In the genomic region with DNA sequence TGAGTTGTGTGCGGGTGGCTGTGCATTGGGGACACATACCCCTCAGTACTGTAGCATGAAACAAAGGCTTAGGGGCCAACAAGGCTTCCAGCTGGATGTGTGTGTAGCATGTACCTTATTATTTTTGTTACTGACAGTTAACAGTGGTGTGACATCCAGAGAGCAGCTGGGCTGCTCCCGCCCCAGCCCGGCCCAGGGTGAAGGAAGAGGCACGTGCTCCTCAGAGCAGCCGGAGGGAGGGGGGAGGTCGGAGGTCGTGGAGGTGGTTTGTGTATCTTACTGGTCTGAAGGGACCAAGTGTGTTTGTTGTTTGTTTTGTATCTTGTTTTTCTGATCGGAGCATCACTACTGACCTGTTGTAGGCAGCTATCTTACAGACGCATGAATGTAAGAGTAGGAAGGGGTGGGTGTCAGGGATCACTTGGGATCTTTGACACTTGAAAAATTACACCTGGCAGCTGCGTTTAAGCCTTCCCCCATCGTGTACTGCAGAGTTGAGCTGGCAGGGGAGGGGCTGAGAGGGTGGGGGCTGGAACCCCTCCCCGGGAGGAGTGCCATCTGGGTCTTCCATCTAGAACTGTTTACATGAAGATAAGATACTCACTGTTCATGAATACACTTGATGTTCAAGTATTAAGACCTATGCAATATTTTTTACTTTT, we compare ENCODE assay signal across 8 cellular contexts. TPM values are rescaled to one million over a fixed set of nuclear protein-coding genes. Genes with fewer than 3 reads are reported as not detected.
A peak's percentile ranks its signal among the peaks of the same experiment; 100 is the strongest.
DNase-seq lines count a peak whose midpoint lies in the region; ATAC-seq, FAIRE-seq and TF ChIP-seq lines count a peak whose summit lies in the region.

No MANE protein-coding gene starts in this region.

- WGBS in liver, result 11% methylated on average over 12 of the region's 12 CpGs

- H2AFZ ChIP-seq in astrocyte (ENCODE audit: low read depth, low read length), result no peak overlapping the region

- H3K27ac ChIP-seq in astrocyte (ENCODE audit: low read depth, low read length) (no peak overlapping the region), liver (ENCODE audit: low read depth in 1 of 2, low read length in 2 of 2) (peak overlapping the region; percentile 97 to 98), thoracic aorta (peak overlapping the region; percentile 46 to 95)

- no peak for ATAC-seq in thoracic aorta (ENCODE audit: insufficient number of reproducible peaks, low FRiP score, low read depth)

- DNase-seq in Calu3 (peak; percentile 45), NAMALWA (ENCODE audit: low spot score) (peak; percentile 29), astrocyte (ENCODE audit: low read depth) (no peak), thoracic aorta (ENCODE audit: low spot score) (no peak), HuH-7 (ENCODE audit: low spot score) (no peak), GOT3 (lab: John Stamatoyannopoulos, UW) (no peak), NCI-H1048 (lab: John Stamatoyannopoulos, UW) (no peak)

- H3K36me3 ChIP-seq in astrocyte (ENCODE audit: insufficient read depth, low read length) (no peaks in the 10 kb centered on the region), liver (ENCODE audit: control insufficient read depth in 4 of 4, insufficient read depth in 3 of 4, low read depth in 1 of 4, low read length in 3 of 4) (peaks cover 0 to 5% (median 1%) of the 10 kb centered on the region in 4 donors), thoracic aorta (peaks cover 3% of the 10 kb centered on the region)

- BruUV-seq in Calu3 (replicated peaks; lab: Mats Ljungman, UMichigan), result no TSS peak

- peak overlapping the region; percentile 95 for H3K4me3 Mint-ChIP-seq in Calu3 (ENCODE audit: low read depth, unreplicated experiment)
- peak overlapping the region; percentile 99 for H3K4me3 Mint-ChIP-seq in astrocyte (ENCODE audit: unreplicated experiment)

- CTCF ChIA-PET in Calu3 (lab: Charles Lee), result interaction anchor here (0.9 to 4.9 kb wide), 14 partner anchors 12 to 101 kb away, joined by 3 to 34 read pairs (median 7); no protein-coding TSS in a partner anchor

- H3K79me2 ChIP-seq in astrocyte (ENCODE audit: insufficient read depth, low read length), result peaks cover 9% of the 10 kb centered on the region

- H3K27me3 Mint-ChIP-seq in Calu3 (ENCODE audit: unreplicated experiment), result no peaks in the 10 kb centered on the region
- H3K27me3 Mint-ChIP-seq in astrocyte (ENCODE audit: low read depth, unreplicated experiment), result no peaks in the 10 kb centered on the region

- H3K27me3 ChIP-seq in astrocyte (ENCODE audit: insufficient read depth, low read length), result no peaks in the 10 kb centered on the region
- H3K27me3 ChIP-seq in liver (ENCODE audit: control insufficient read depth in 4 of 4, insufficient read depth in 4 of 4, low read length in 3 of 4), result no peaks in the 10 kb centered on the region
- H3K27me3 ChIP-seq in thoracic aorta (replicated peaks; ENCODE audit: insufficient read depth), result no peaks in the 10 kb centered on the region

- H3K27ac Mint-ChIP-seq in Calu3 (ENCODE audit: unreplicated experiment) (peak overlapping the region; percentile 99), astrocyte (ENCODE audit: unreplicated experiment) (peak overlapping the region; percentile 96)

- H3K36me3 Mint-ChIP-seq in Calu3 (ENCODE audit: insufficient read depth, unreplicated experiment), result peaks cover 74% of the 10 kb centered on the region
- H3K36me3 Mint-ChIP-seq in astrocyte (ENCODE audit: low read depth, unreplicated experiment), result peaks cover 18% of the 10 kb centered on the region

- peaks cover 24% of the 10 kb centered on the region for H3K4me1 ChIP-seq in astrocyte (ENCODE audit: insufficient read depth, low read length)
- peaks cover 3 to 35% (median 22%) of the 10 kb centered on the region in 4 donors for H3K4me1 ChIP-seq in liver (ENCODE audit: control insufficient read depth in 4 of 4, insufficient read depth in 4 of 4, low read length in 3 of 4)
- peaks cover 19 to 26% of the 10 kb centered on the region in 2 donors for H3K4me1 ChIP-seq in thoracic aorta (ENCODE audit: control insufficient read depth in 1 of 2, low read depth in 2 of 2)

- H3K9me3 Mint-ChIP-seq in Calu3 (ENCODE audit: low read depth, unreplicated experiment), result no peaks in the 10 kb centered on the region
- no peaks in the 10 kb centered on the region for H3K9me3 Mint-ChIP-seq in astrocyte (ENCODE audit: unreplicated experiment)

- peak overlapping the region; percentile 99 for H3K4me2 ChIP-seq in astrocyte (ENCODE audit: low read length)

- FAIRE-seq in astrocyte (lab: Jason Lieb, UNC), result no peak

- peaks cover 27% of the 10 kb centered on the region for H4K20me1 ChIP-seq in astrocyte (ENCODE audit: insufficient read depth, low read length)

- TF ChIP-seq RAD21 in liver (IDR thresholded peaks at IDR 0.05), result no peak

- H3K9me3 ChIP-seq in astrocyte (ENCODE audit: insufficient read depth, low read depth, low read length), result no peaks in the 10 kb centered on the region
- no peaks in the 10 kb centered on the region for H3K9me3 ChIP-seq in liver (ENCODE audit: control insufficient read depth in 4 of 4, low read length in 3 of 4)
- H3K9me3 ChIP-seq in thoracic aorta, result no peaks in the 10 kb centered on the region

- H3K4me3 ChIP-seq in astrocyte (ENCODE audit: insufficient read depth, low read depth, low read length) (peak overlapping the region; percentile 91), liver (ENCODE audit: low read depth in 1 of 3, low read length in 3 of 3) (peak overlapping the region; percentile 63 to 79 (median 65)), thoracic aorta (peak overlapping the region; percentile 85)

- intact Hi-C loops in Calu3 (cut with micrococcal nuclease; ENCODE audit: unreplicated experiment), result loop anchor here (1.0 to 2.0 kb wide), 2 partner anchors 15 to 53 kb away; no protein-coding TSS in a partner anchor

- H3K4me1 Mint-ChIP-seq in Calu3 (ENCODE audit: low read depth, unreplicated experiment) (peaks cover 62% of the 10 kb centered on the region), astrocyte (ENCODE audit: low read depth, unreplicated experiment) (peaks cover 18% of the 10 kb centered on the region)

- peak overlapping the region; percentile 82 for H3K9ac ChIP-seq in astrocyte (ENCODE audit: low read length)
- peak overlapping the region; percentile 76 to 88 for H3K9ac ChIP-seq in liver (ENCODE audit: low read depth in 1 of 2, low read length in 2 of 2)

- TF ChIP-seq CTCF in Calu3 (IDR thresholded peaks at IDR 0.05; ENCODE audit: unreplicated experiment), result no peak
- TF ChIP-seq CTCF in astrocyte (IDR thresholded peaks at IDR 0.05; ENCODE audit: insufficient read depth, low read depth, low read length), result no peak
- no peak for TF ChIP-seq CTCF in liver (IDR thresholded peaks at IDR 0.05; ENCODE audit: low read depth, low read length, missing input control)
- TF ChIP-seq CTCF in thoracic aorta (IDR thresholded peaks at IDR 0.05), result no peak

TF ChIP-seq in liver, 16 proteins besides CTCF, POLR2A, EP300 and RAD21:
- no peak for TF ChIP-seq JUND (IDR thresholded peaks at IDR 0.05)
- no peak for TF ChIP-seq YY1 (IDR thresholded peaks at IDR 0.05)

RNA-seq across cellular contexts. Expression of a gene that starts 1.8 kb away (rescaled TPM):
- total RNA-seq in Calu3 (2022) (294 and 326 TPM in 2 replicates), astrocyte (244 and 313 TPM in 2 replicates), liver (10 to 100 TPM; 18.4 to 39.9 TPM), thoracic aorta (100 to 1,000 TPM; 163 to 374 TPM)
- polyA plus RNA-seq in liver, result 10 to 100 TPM; 47.4 to 69.0 TPM

RNA-seq across cellular contexts. Expression of a gene that starts 59.4 kb away (rescaled TPM):
- total RNA-seq in Calu3 (2022) (51.3 and 59.3 TPM in 2 replicates), astrocyte (32.5 and 33.9 TPM in 2 replicates), liver (10 to 100 TPM in 1 of 2 donors, 1 to 10 TPM in 1; 6.9 to 11.0 TPM), thoracic aorta (10 to 100 TPM; 15.2 to 30.3 TPM)
- polyA plus RNA-seq in liver, result 10 to 100 TPM in 1 of 2 donors, 1 to 10 TPM in 1; 9.5 to 13.9 TPM

RNA-seq across cellular contexts. Expression of a gene that starts 59.7 kb away (rescaled TPM):
- total RNA-seq in Calu3 (2022) (118 and 119 TPM in 2 replicates), astrocyte (44.2 and 47.3 TPM in 2 replicates), liver (10 to 100 TPM; 36.8 to 49.8 TPM), thoracic aorta (10 to 100 TPM; 44.0 to 46.7 TPM)
- 10 to 100 TPM; 61.3 to 96.3 TPM for polyA plus RNA-seq in liver

Comparison
In these comparisons a context has a peak if more than half of its experiments do, and no peak if none do; other contexts are left out.
1. DNase-seq: peak in Calu3 (single experiment) and NAMALWA (single experiment); none in astrocyte (single experiment), thoracic aorta (single experiment), HuH-7 (single experiment), GOT3 (single experiment) and NCI-H1048 (single experiment).
2. Peak in every context shown above with its lines, with median percentiles within 50 percentile points of each other: H3K4me3 ChIP-seq.